In genomic region chr14:46490150-46490769, GRCh38 we compare ENCODE assay signal across 8 cellular contexts.
A peak's percentile ranks its signal among the peaks of the same experiment; 100 is the strongest.
DNase-seq lines count a peak whose midpoint lies in the region; ATAC-seq and TF ChIP-seq lines count a peak whose summit lies in the region.

No MANE protein-coding gene starts in this region.

- DNase-seq in DMS53 treated with DMSO at 0.1 percent for 48 hours (lab: John Stamatoyannopoulos, UW; ENCODE audit: unreplicated experiment) (peak; percentile 37), SW 1271 (lab: John Stamatoyannopoulos, UW) (peak; percentile 9 to 41), Peyer's patch (no peak), T-helper 1 cell (no peak)
- DNase-seq in stimulated activated naive B cell treated with anti-CD40 and anti-IgM and Interleukin-4, amounts not matched to agents 10 μg/mL and 1 μg/mL and 100 μg/mL, for 72 hours = peak; percentile 5
- no peak for DNase-seq in activated CD4-positive, alpha-beta memory T cell treated with anti-CD3 and anti-CD28 coated beads, Interleukin-2, amount 10 ng/mL, durations not matched to agents 7 days and 5 days

- no peaks in the 10 kb centered on the region for H3K9me3 ChIP-seq in Peyer's patch

- H3K36me3 Mint-ChIP-seq in stimulated activated naive B cell treated with anti-CD40 and anti-IgM and Interleukin-4, amounts not matched to agents 10 μg/mL and 1 μg/mL and 100 μg/mL, for 72 hours = no peaks in the 10 kb centered on the region
- H3K36me3 Mint-ChIP-seq in activated CD4-positive, alpha-beta memory T cell treated with anti-CD3 and anti-CD28 coated beads, Interleukin-2, amount 10 ng/mL, durations not matched to agents 7 days and 5 days (ENCODE audit: low read depth) = no peaks in the 10 kb centered on the region

- H3K36me3 ChIP-seq in Peyer's patch = no peaks in the 10 kb centered on the region

- CTCF ChIA-PET in activated CD4-positive, alpha-beta memory T cell treated with anti-CD3 and anti-CD28 coated beads, Interleukin-2, amount 10 ng/mL, durations not matched to agents 7 days and 5 days (lab: Charles Lee) = no interaction called here

- peak overlapping the region; percentile 6 to 27 for H3K4me3 Mint-ChIP-seq in stimulated activated naive B cell treated with anti-CD40 and anti-IgM and Interleukin-4, amounts not matched to agents 10 μg/mL and 1 μg/mL and 100 μg/mL, for 72 hours
- no peak overlapping the region for H3K4me3 Mint-ChIP-seq in activated CD4-positive, alpha-beta memory T cell treated with anti-CD3 and anti-CD28 coated beads, Interleukin-2, amount 10 ng/mL, durations not matched to agents 7 days and 5 days

- no peak for TF ChIP-seq POLR2A in Peyer's patch (IDR thresholded peaks at IDR 0.05)

- no peak overlapping the region for H3K27ac ChIP-seq in Peyer's patch

- no peaks in the 10 kb centered on the region for H3K9me3 Mint-ChIP-seq in stimulated activated naive B cell treated with anti-CD40 and anti-IgM and Interleukin-4, amounts not matched to agents 10 μg/mL and 1 μg/mL and 100 μg/mL, for 72 hours
- peaks cover 3% of the 10 kb centered on the region for H3K9me3 Mint-ChIP-seq in activated CD4-positive, alpha-beta memory T cell treated with anti-CD3 and anti-CD28 coated beads, Interleukin-2, amount 10 ng/mL, durations not matched to agents 7 days and 5 days

- ATAC-seq in GM19467 (IDR thresholded peaks at IDR 0.05; ENCODE audit: unreplicated experiment) (peak; percentile 95), HG03439 (IDR thresholded peaks at IDR 0.05; ENCODE audit: unreplicated experiment) (peak; percentile 98)
- ATAC-seq in stimulated activated naive B cell treated with anti-CD40 and anti-IgM and Interleukin-4, amounts not matched to agents 10 μg/mL and 1 μg/mL and 100 μg/mL, for 72 hours (replicated peaks) = peak; percentile 90 to 94

- H3K27ac Mint-ChIP-seq in stimulated activated naive B cell treated with anti-CD40 and anti-IgM and Interleukin-4, amounts not matched to agents 10 μg/mL and 1 μg/mL and 100 μg/mL, for 72 hours = no peak overlapping the region
- H3K27ac Mint-ChIP-seq in activated CD4-positive, alpha-beta memory T cell treated with anti-CD3 and anti-CD28 coated beads, Interleukin-2, amount 10 ng/mL, durations not matched to agents 7 days and 5 days = no peak overlapping the region

- POLR2A ChIA-PET in activated CD4-positive, alpha-beta memory T cell treated with anti-CD3 and anti-CD28 coated beads, Interleukin-2, amount 10 ng/mL, durations not matched to agents 7 days and 5 days (lab: Charles Lee) = no interaction called here

- peak in 3 of 6 experiments; percentile 32 to 53 (median 32) for TF ChIP-seq CTCF in Peyer's patch (IDR thresholded peaks at IDR 0.05)

- H3K4me1 Mint-ChIP-seq in stimulated activated naive B cell treated with anti-CD40 and anti-IgM and Interleukin-4, amounts not matched to agents 10 μg/mL and 1 μg/mL and 100 μg/mL, for 72 hours = peaks cover 0 to 3% of the 10 kb centered on the region in 2 donors
- H3K4me1 Mint-ChIP-seq in activated CD4-positive, alpha-beta memory T cell treated with anti-CD3 and anti-CD28 coated beads, Interleukin-2, amount 10 ng/mL, durations not matched to agents 7 days and 5 days = no peaks in the 10 kb centered on the region

- H3K4me1 ChIP-seq in Peyer's patch = no peaks in the 10 kb centered on the region

- no peaks in the 10 kb centered on the region for H3K27me3 ChIP-seq in Peyer's patch

- H3K27me3 Mint-ChIP-seq in stimulated activated naive B cell treated with anti-CD40 and anti-IgM and Interleukin-4, amounts not matched to agents 10 μg/mL and 1 μg/mL and 100 μg/mL, for 72 hours = no peaks in the 10 kb centered on the region
- H3K27me3 Mint-ChIP-seq in activated CD4-positive, alpha-beta memory T cell treated with anti-CD3 and anti-CD28 coated beads, Interleukin-2, amount 10 ng/mL, durations not matched to agents 7 days and 5 days = no peaks in the 10 kb centered on the region

- H3K4me3 ChIP-seq in Peyer's patch = peak overlapping the region in 2 of 4 donors; percentile 4 to 17

Comparison
In these comparisons a context has a peak if more than half of its experiments do, and no peak if none do; other contexts are left out.
1. DNase-seq: peak in DMS53 treated with DMSO at 0.1 percent for 48 hours (single experiment), SW 1271 (2 of 2) and stimulated activated naive B cell treated with anti-CD40 and anti-IgM and Interleukin-4, amounts not matched to agents 10 μg/mL and 1 μg/mL and 100 μg/mL, for 72 hours (single experiment); none in Peyer's patch (0 of 3), T-helper 1 cell (0 of 5) and activated CD4-positive, alpha-beta memory T cell treated with anti-CD3 and anti-CD28 coated beads, Interleukin-2, amount 10 ng/mL, durations not matched to agents 7 days and 5 days (single experiment).
2. Peak in every context shown above with its lines, with median percentiles within 50 percentile points of each other: ATAC-seq.